Comparison of ENCODE assay signal across 2 cellular contexts in the genomic region with DNA sequence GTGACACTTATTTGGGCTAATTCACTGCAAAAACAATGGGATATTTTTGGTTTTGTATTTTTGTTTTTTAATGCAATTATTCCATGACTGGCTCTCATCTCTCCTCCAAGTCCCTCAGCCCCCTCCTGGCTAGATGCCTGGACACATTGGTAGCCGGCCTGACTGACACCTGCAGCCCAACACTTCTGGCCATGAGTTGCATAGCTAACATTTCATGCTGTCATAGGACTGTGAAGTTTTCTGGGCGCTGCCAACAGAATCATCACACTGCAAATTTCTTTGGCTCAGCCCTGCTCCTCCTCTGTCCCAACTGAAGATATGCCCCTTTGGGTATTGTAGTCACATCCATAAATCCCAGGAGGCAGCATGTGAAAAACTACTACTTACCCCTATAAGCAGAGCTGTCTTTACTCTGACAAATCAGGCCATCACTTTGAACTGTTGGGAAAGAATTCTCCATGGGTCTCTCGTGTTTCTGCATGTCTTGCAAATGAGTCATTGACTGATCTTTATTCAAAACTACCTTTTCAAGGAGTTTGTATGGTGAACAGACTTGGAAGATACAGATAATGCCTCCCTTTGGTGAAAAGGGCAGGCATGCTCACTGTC.
TF ChIP-seq lines count a peak whose summit lies in the region.

No MANE protein-coding gene starts in this region.

TF ChIP-seq in SK-N-SH treated with all-trans-retinoic acid at 6 μM for 48 hours, 23 proteins besides CTCF, POLR2A, EP300 and RAD21 (continued from another document):
- TF ChIP-seq, protein P1, sequence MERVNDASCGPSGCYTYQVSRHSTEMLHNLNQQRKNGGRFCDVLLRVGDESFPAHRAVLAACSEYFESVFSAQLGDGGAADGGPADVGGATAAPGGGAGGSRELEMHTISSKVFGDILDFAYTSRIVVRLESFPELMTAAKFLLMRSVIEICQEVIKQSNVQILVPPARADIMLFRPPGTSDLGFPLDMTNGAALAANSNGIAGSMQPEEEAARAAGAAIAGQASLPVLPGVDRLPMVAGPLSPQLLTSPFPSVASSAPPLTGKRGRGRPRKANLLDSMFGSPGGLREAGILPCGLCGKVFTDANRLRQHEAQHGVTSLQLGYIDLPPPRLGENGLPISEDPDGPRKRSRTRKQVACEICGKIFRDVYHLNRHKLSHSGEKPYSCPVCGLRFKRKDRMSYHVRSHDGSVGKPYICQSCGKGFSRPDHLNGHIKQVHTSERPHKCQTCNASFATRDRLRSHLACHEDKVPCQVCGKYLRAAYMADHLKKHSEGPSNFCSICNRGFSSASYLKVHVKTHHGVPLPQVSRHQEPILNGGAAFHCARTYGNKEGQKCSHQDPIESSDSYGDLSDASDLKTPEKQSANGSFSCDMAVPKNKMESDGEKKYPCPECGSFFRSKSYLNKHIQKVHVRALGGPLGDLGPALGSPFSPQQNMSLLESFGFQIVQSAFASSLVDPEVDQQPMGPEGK (CRISPR knock-in tag; IDR thresholded peaks at IDR 0.05; ENCODE audit: borderline replicate concordance), result no peak
- TF ChIP-seq ZFP3 (CRISPR knock-in tag; IDR thresholded peaks at IDR 0.05) (no peak), ESRRG (CRISPR knock-in tag; IDR thresholded peaks at IDR 0.05) (no peak), ZC3H10 (CRISPR knock-in tag; IDR thresholded peaks at IDR 0.05) (no peak), TSHZ2 (CRISPR knock-in tag; IDR thresholded peaks at IDR 0.05) (no peak), ZFP30 (CRISPR knock-in tag; IDR thresholded peaks at IDR 0.05) (no peak), BACH2 (CRISPR knock-in tag; IDR thresholded peaks at IDR 0.05; ENCODE audit: borderline replicate concordance) (no peak), ARNTL (CRISPR knock-in tag; IDR thresholded peaks at IDR 0.05; ENCODE audit: borderline replicate concordance, low read depth) (no peak), TCF4 (CRISPR knock-in tag; IDR thresholded peaks at IDR 0.05; ENCODE audit: borderline replicate concordance) (no peak), ISL1 (CRISPR knock-in tag; IDR thresholded peaks at IDR 0.05) (no peak)
- TF ChIP-seq, protein P2, sequence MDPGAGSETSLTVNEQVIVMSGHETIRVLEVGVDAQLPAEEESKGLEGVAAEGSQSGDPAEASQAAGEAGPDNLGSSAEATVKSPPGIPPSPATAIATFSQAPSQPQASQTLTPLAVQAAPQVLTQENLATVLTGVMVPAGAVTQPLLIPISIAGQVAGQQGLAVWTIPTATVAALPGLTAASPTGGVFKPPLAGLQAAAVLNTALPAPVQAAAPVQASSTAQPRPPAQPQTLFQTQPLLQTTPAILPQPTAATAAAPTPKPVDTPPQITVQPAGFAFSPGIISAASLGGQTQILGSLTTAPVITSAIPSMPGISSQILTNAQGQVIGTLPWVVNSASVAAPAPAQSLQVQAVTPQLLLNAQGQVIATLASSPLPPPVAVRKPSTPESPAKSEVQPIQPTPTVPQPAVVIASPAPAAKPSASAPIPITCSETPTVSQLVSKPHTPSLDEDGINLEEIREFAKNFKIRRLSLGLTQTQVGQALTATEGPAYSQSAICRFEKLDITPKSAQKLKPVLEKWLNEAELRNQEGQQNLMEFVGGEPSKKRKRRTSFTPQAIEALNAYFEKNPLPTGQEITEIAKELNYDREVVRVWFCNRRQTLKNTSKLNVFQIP (CRISPR knock-in tag; IDR thresholded peaks at IDR 0.05; ENCODE audit: borderline replicate concordance, low read depth), result no peak
- TF ChIP-seq, protein P3, sequence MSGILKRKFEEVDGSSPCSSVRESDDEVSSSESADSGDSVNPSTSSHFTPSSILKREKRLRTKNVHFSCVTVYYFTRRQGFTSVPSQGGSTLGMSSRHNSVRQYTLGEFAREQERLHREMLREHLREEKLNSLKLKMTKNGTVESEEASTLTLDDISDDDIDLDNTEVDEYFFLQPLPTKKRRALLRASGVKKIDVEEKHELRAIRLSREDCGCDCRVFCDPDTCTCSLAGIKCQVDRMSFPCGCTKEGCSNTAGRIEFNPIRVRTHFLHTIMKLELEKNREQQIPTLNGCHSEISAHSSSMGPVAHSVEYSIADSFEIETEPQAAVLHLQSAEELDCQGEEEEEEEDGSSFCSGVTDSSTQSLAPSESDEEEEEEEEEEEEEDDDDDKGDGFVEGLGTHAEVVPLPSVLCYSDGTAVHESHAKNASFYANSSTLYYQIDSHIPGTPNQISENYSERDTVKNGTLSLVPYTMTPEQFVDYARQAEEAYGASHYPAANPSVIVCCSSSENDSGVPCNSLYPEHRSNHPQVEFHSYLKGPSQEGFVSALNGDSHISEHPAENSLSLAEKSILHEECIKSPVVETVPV (CRISPR knock-in tag; IDR thresholded peaks at IDR 0.05), result no peak
TF ChIP-seq in SK-N-SH treated with all-trans-retinoic acid at 6 μM for 48 hours: peak in this region for 0.

TF ChIP-seq in SK-N-SH, 30 proteins besides CTCF, POLR2A, EP300 and RAD21 (continued from another document):
- TF ChIP-seq PBX3 (IDR thresholded peaks at IDR 0.05) (no peak), RXRA (IDR thresholded peaks at IDR 0.05; ENCODE audit: borderline replicate concordance, low read depth) (no peak), RCOR1 (IDR thresholded peaks at IDR 0.05; ENCODE audit: low read length) (no peak), ZBTB33 (IDR thresholded peaks at IDR 0.05; ENCODE audit: borderline replicate concordance, low read depth) (no peak), JUND (IDR thresholded peaks at IDR 0.05) (no peak), FOXM1 (IDR thresholded peaks at IDR 0.05; ENCODE audit: low read depth) (no peak), TAF1 (IDR thresholded peaks at IDR 0.05; ENCODE audit: borderline replicate concordance, low read depth, low read length) (no peak)
- TF ChIP-seq, protein P4, sequence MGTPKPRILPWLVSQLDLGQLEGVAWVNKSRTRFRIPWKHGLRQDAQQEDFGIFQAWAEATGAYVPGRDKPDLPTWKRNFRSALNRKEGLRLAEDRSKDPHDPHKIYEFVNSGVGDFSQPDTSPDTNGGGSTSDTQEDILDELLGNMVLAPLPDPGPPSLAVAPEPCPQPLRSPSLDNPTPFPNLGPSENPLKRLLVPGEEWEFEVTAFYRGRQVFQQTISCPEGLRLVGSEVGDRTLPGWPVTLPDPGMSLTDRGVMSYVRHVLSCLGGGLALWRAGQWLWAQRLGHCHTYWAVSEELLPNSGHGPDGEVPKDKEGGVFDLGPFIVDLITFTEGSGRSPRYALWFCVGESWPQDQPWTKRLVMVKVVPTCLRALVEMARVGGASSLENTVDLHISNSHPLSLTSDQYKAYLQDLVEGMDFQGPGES (IDR thresholded peaks at IDR 0.05; ENCODE audit: low read depth, low read length), result no peak
